18 cellular contexts compared by ENCODE assay signal in genomic region chr6:105015482-105015881, GRCh38. TPM values are rescaled to one million over a fixed set of nuclear protein-coding genes. Genes with fewer than 3 reads are reported as not detected.
A peak's percentile ranks its signal among the peaks of the same experiment; 100 is the strongest.
DNase-seq lines count a peak whose midpoint lies in the region; ATAC-seq, FAIRE-seq and TF ChIP-seq lines count a peak whose summit lies in the region.
"Had no signal": no experiment of that assay in that cellular context is flagged by ENCODE, and none has a peak within 500 bp of the region (broad histone marks: within the 10 kb centered on the region; RNA-seq: fewer than 3 reads in every experiment).

No MANE protein-coding gene starts in this region.

- no peaks in the 10 kb centered on the region for H3K9me3 Mint-ChIP-seq in astrocyte (ENCODE audit: unreplicated experiment)
- H3K9me3 Mint-ChIP-seq in activated naive CD8-positive, alpha-beta T cell treated with anti-CD3 and anti-CD28 coated beads for 36 hours = no peaks in the 10 kb centered on the region
- H3K9me3 Mint-ChIP-seq: naive thymus-derived CD8-positive, alpha-beta T cell had no signal

- FAIRE-seq in astrocyte (lab: Jason Lieb, UNC) = peak; percentile 67
- FAIRE-seq: GM12878 had no signal

- no peaks in the 10 kb centered on the region for H3K27me3 Mint-ChIP-seq in astrocyte (ENCODE audit: low read depth, unreplicated experiment)
- H3K27me3 Mint-ChIP-seq in activated naive CD8-positive, alpha-beta T cell treated with anti-CD3 and anti-CD28 coated beads for 36 hours = peaks cover 8% of the 10 kb centered on the region

- no peaks in the 10 kb centered on the region for H3K36me3 Mint-ChIP-seq in astrocyte (ENCODE audit: low read depth, unreplicated experiment)
- no peaks in the 10 kb centered on the region for H3K36me3 Mint-ChIP-seq in activated naive CD8-positive, alpha-beta T cell treated with anti-CD3 and anti-CD28 coated beads for 36 hours
- H3K36me3 Mint-ChIP-seq: activated naive CD8-positive, alpha-beta T cell; naive thymus-derived CD8-positive, alpha-beta T cell had no signal

- H2AFZ ChIP-seq in astrocyte (ENCODE audit: low read depth, low read length) = no peak overlapping the region

- WGBS in stomach, 5 donors = 49 to 73% (median 67%) methylated on average over 2 of the region's 2 CpGs

- no peak overlapping the region for H3K9ac ChIP-seq in astrocyte (ENCODE audit: low read length)

- intact Hi-C loops in left ventricle myocardium inferior (cut with micrococcal nuclease) = no loop called here
- intact Hi-C loops in stomach (cut with DNase I; ENCODE audit: low total_unique reads) = no loop called here

- DNase-seq in cardiac muscle cell (ENCODE audit: low read depth in 1 of 2, low spot score in 1 of 2) = peak in 1 of 2 donors; percentile 19
- DNase-seq in left ventricle myocardium inferior = no peak
- DNase-seq in astrocyte (ENCODE audit: low read depth) = peak; percentile 79
- DNase-seq in kidney epithelial cell (ENCODE audit: low read depth) = peak; percentile 0
- no peak for DNase-seq in stomach
- DNase-seq in pons (ENCODE audit: low spot score) = no peak
- DNase-seq in activated naive CD8-positive, alpha-beta T cell treated with anti-CD3 and anti-CD28 coated beads for 36 hours = no peak
- DNase-seq: 8988T; gastrocnemius medialis; kidney glomerular epithelial cell; naive thymus-derived CD8-positive, alpha-beta T cell; NCI-H2081 treated with DMSO at 0.1 percent for 48 hours; WERI-Rb-1 had no signal

- H3K27ac ChIP-seq in cardiac muscle cell (peak overlapping the region; percentile 26), left ventricle myocardium inferior (replicated peaks) (no peak overlapping the region), astrocyte (ENCODE audit: low read depth, low read length) (peak overlapping the region; percentile 1), stomach (no peak overlapping the region)
- H3K27ac ChIP-seq: gastrocnemius medialis, skin epidermis, suprapubic skin, WERI-Rb-1 had no signal

- H3K4me3 ChIP-seq in cardiac muscle cell = no peak overlapping the region
- no peak overlapping the region for H3K4me3 ChIP-seq in left ventricle myocardium inferior
- no peak overlapping the region for H3K4me3 ChIP-seq in astrocyte (ENCODE audit: insufficient read depth, low read depth, low read length)
- no peak overlapping the region for H3K4me3 ChIP-seq in kidney epithelial cell (ENCODE audit: low read depth, low read length)
- H3K4me3 ChIP-seq in stomach = no peak overlapping the region
- H3K4me3 ChIP-seq: gastrocnemius medialis, GM12878, skin epidermis, suprapubic skin had no signal

- H3K4me3 Mint-ChIP-seq in astrocyte (ENCODE audit: unreplicated experiment) = peak overlapping the region; percentile 3
- H3K4me3 Mint-ChIP-seq in activated naive CD8-positive, alpha-beta T cell treated with anti-CD3 and anti-CD28 coated beads for 36 hours = no peak overlapping the region
- H3K4me3 Mint-ChIP-seq: activated naive CD8-positive, alpha-beta T cell; naive thymus-derived CD8-positive, alpha-beta T cell had no signal

- ATAC-seq in HG03175 (IDR thresholded peaks at IDR 0.05; ENCODE audit: unreplicated experiment) = no peak
- ATAC-seq: gastrocnemius medialis; GM12878; naive thymus-derived CD8-positive, alpha-beta T cell had no signal

- no peaks in the 10 kb centered on the region for H3K9me3 ChIP-seq in cardiac muscle cell (ENCODE audit: low read depth)
- H3K9me3 ChIP-seq in left ventricle myocardium inferior (replicated peaks) = no peaks in the 10 kb centered on the region
- no peaks in the 10 kb centered on the region for H3K9me3 ChIP-seq in astrocyte (ENCODE audit: insufficient read depth, low read depth, low read length)
- no peaks in the 10 kb centered on the region for H3K9me3 ChIP-seq in stomach
- H3K9me3 ChIP-seq: gastrocnemius medialis, suprapubic skin had no signal

- peak overlapping the region; percentile 43 for H3K4me2 ChIP-seq in astrocyte (ENCODE audit: low read length)

- no peaks in the 10 kb centered on the region for H4K20me1 ChIP-seq in astrocyte (ENCODE audit: insufficient read depth, low read length)

- H3K27me3 ChIP-seq in cardiac muscle cell (no peaks in the 10 kb centered on the region), left ventricle myocardium inferior (ENCODE audit: low read depth) (no peaks in the 10 kb centered on the region), astrocyte (ENCODE audit: insufficient read depth, low read length) (no peaks in the 10 kb centered on the region), kidney epithelial cell (ENCODE audit: control insufficient read depth, insufficient read depth, low read length) (no peaks in the 10 kb centered on the region), stomach (no peaks in the 10 kb centered on the region)
- H3K27me3 ChIP-seq: gastrocnemius medialis, suprapubic skin had no signal

- H3K79me2 ChIP-seq in astrocyte (ENCODE audit: insufficient read depth, low read length) = no peaks in the 10 kb centered on the region

- peak overlapping the region; percentile 70 for H3K27ac Mint-ChIP-seq in astrocyte (ENCODE audit: unreplicated experiment)
- H3K27ac Mint-ChIP-seq in activated naive CD8-positive, alpha-beta T cell treated with anti-CD3 and anti-CD28 coated beads for 36 hours = no peak overlapping the region
- H3K27ac Mint-ChIP-seq: activated naive CD8-positive, alpha-beta T cell; naive thymus-derived CD8-positive, alpha-beta T cell had no signal

- TF ChIP-seq CTCF in cardiac muscle cell (IDR thresholded peaks at IDR 0.05; ENCODE audit: low read depth, low read length) = no peak
- no peak for TF ChIP-seq CTCF in left ventricle myocardium inferior (IDR thresholded peaks at IDR 0.05; ENCODE audit: borderline replicate concordance)
- TF ChIP-seq CTCF in astrocyte (IDR thresholded peaks at IDR 0.05; ENCODE audit: insufficient read depth, low read depth, low read length) = no peak
- no peak for TF ChIP-seq CTCF in kidney epithelial cell (IDR thresholded peaks at IDR 0.05; ENCODE audit: insufficient read depth, low read length, poor library complexity, severe bottlenecking)
- TF ChIP-seq CTCF in stomach (IDR thresholded peaks at IDR 0.05) = no peak

- H3K36me3 ChIP-seq in cardiac muscle cell (no peaks in the 10 kb centered on the region), left ventricle myocardium inferior (no peaks in the 10 kb centered on the region), astrocyte (ENCODE audit: insufficient read depth, low read length) (no peaks in the 10 kb centered on the region), kidney epithelial cell (ENCODE audit: control insufficient read depth, insufficient read depth, low read length) (no peaks in the 10 kb centered on the region), stomach (no peaks in the 10 kb centered on the region)
- H3K36me3 ChIP-seq: gastrocnemius medialis, suprapubic skin, WERI-Rb-1 had no signal

- H3K4me1 ChIP-seq in cardiac muscle cell (ENCODE audit: low read depth) (peaks cover 12% of the 10 kb centered on the region), left ventricle myocardium inferior (no peaks in the 10 kb centered on the region), astrocyte (ENCODE audit: insufficient read depth, low read length) (peaks cover 6% of the 10 kb centered on the region), stomach (no peaks in the 10 kb centered on the region)
- H3K4me1 ChIP-seq: gastrocnemius medialis, suprapubic skin had no signal

- TF ChIP-seq EP300 in stomach (IDR thresholded peaks at IDR 0.05) = no peak

- H3K4me1 Mint-ChIP-seq in astrocyte (ENCODE audit: low read depth, unreplicated experiment) = peaks cover 11% of the 10 kb centered on the region
- H3K4me1 Mint-ChIP-seq in activated naive CD8-positive, alpha-beta T cell treated with anti-CD3 and anti-CD28 coated beads for 36 hours = no peaks in the 10 kb centered on the region
- H3K4me1 Mint-ChIP-seq: naive thymus-derived CD8-positive, alpha-beta T cell had no signal

- TF ChIP-seq POLR2A in stomach (IDR thresholded peaks at IDR 0.05) = no peak

RNA-seq across cellular contexts. Expression of gene LIN28B, which starts 58.6 kb away (rescaled TPM):
- 9.8 and 18.6 TPM in 2 replicates for total RNA-seq in cardiac muscle cell
- polyA plus RNA-seq in cardiac muscle cell = 6.8 and 7.3 TPM in 2 replicates
- not detected for total RNA-seq in left ventricle myocardium inferior
- total RNA-seq in astrocyte = 24.1 and 29.0 TPM in 2 replicates
- total RNA-seq in kidney epithelial cell = 0.07 and 0.92 TPM in 2 replicates
- not detected for total RNA-seq in stomach
- not detected for polyA plus RNA-seq in stomach
- total RNA-seq in activated naive CD8-positive, alpha-beta T cell treated with anti-CD3 and anti-CD28 coated beads for 36 hours = under 1 TPM in 1 of 2 experiments, not detected in 1; 0.18 TPM
- total RNA-seq: gastrocnemius medialis; naive thymus-derived CD8-positive, alpha-beta T cell; suprapubic skin had no signal

Comparison
In these comparisons a context has a peak if more than half of its experiments do, and no peak if none do; other contexts are left out.
1. H3K27ac ChIP-seq: peak in cardiac muscle cell (single experiment) and astrocyte (single experiment); none in left ventricle myocardium inferior (single experiment) and stomach (0 of 5).
2. DNase-seq: peak in astrocyte (single experiment) and kidney epithelial cell (single experiment); none in left ventricle myocardium inferior (single experiment), stomach (single experiment), pons (single experiment) and activated naive CD8-positive, alpha-beta T cell treated with anti-CD3 and anti-CD28 coated beads for 36 hours (single experiment).